Comparison of ENCODE assay signal across 8 cellular contexts in the genomic region with DNA sequence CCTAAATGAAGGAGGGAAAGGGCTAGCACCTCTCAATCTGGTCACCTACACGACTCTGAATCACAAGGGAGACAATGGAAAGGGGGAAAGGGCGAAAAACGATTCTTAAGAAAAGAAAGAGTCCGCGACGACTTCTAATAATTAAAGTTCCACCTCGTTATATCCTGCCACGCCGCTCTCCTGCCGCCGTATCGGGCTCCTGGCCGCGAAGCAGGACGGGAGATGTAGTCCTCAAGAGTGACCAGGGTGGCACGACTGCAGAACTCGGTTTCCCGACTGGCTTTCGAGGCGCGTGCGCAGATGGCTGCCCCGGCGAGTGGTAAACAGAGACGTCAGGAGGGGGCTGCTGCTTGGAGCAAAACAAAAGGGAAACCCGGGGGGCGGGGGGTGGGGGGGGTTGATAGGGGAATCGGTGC. TPM values are rescaled to one million over a fixed set of nuclear protein-coding genes. Genes with fewer than 3 reads are reported as not detected.
A peak's percentile ranks its signal among the peaks of the same experiment; 100 is the strongest.
DNase-seq lines count a peak whose midpoint lies in the region; ATAC-seq and TF ChIP-seq lines count a peak whose summit lies in the region.

A gene with protein sequence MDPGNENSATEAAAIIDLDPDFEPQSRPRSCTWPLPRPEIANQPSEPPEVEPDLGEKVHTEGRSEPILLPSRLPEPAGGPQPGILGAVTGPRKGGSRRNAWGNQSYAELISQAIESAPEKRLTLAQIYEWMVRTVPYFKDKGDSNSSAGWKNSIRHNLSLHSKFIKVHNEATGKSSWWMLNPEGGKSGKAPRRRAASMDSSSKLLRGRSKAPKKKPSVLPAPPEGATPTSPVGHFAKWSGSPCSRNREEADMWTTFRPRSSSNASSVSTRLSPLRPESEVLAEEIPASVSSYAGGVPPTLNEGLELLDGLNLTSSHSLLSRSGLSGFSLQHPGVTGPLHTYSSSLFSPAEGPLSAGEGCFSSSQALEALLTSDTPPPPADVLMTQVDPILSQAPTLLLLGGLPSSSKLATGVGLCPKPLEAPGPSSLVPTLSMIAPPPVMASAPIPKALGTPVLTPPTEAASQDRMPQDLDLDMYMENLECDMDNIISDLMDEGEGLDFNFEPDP (plus strand): TSS at position 297 of the 416 bp plus-strand sequence. CDS start 678 bp downstream, outside the sequence.

- H3K4me1 ChIP-seq in adipocyte (ENCODE audit: control insufficient read depth, insufficient read depth, low read length) (peaks cover 2% of the 10 kb centered on the region), heart left ventricle (peaks cover 0 to 19% (median 5%) of the 10 kb centered on the region in 12 donors), upper lobe of left lung (peaks cover 3 to 13% (median 7%) of the 10 kb centered on the region in 4 donors)

- H3K9me3 ChIP-seq in adipocyte (ENCODE audit: control insufficient read depth, low read length) (no peaks in the 10 kb centered on the region), heart left ventricle (no peaks in the 10 kb centered on the region), upper lobe of left lung (no peaks in the 10 kb centered on the region)

- DNase-seq in GM10266 (ENCODE audit: extremely low spot score) (peak; percentile 75), NCI-H1417 treated with DMSO at 0.1 percent for 48 hours (lab: John Stamatoyannopoulos, UW) (peak; percentile 28), SW480 (ENCODE audit: low spot score) (peak; percentile 84), adipocyte (ENCODE audit: low read depth) (peak; percentile 92), heart left ventricle (peak; percentile 91 to 95 (median 91)), posterior vena cava (ENCODE audit: low spot score) (peak; percentile 96), upper lobe of left lung (peak; percentile 96)

- no peak for TF ChIP-seq CTCF in GM10266 (IDR thresholded peaks at IDR 0.05; ENCODE audit: control insufficient read depth, insufficient read depth, low read depth, missing control alignments)
- TF ChIP-seq CTCF in heart left ventricle (IDR thresholded peaks at IDR 0.05) = no peak
- TF ChIP-seq CTCF in upper lobe of left lung (IDR thresholded peaks at IDR 0.05) = no peak

- WGBS in heart left ventricle, 4 donors = 1 to 21% (median 5%) methylated on average over 28 of the region's 28 CpGs
- 0 to 7% methylated on average over 7 to 27 of the region's 28 CpGs for WGBS in upper lobe of left lung, 2 donors

- ATAC-seq in HG02759 (IDR thresholded peaks at IDR 0.05; ENCODE audit: unreplicated experiment) (peak; percentile 91), heart left ventricle (peak; percentile 96 to 98 (median 97)), upper lobe of left lung (ENCODE audit: low FRiP score in 2 of 2) (peak; percentile 93 to 97)

- TF ChIP-seq POLR2A in heart left ventricle (IDR thresholded peaks at IDR 0.05) (peak in 1 of 2 donors; percentile 34), upper lobe of left lung (IDR thresholded peaks at IDR 0.05) (no peak)

- peak within 1 kb of the TSS; percentile 80 for H3K9ac ChIP-seq in adipocyte (ENCODE audit: low read length)

- H3K27ac ChIP-seq in heart left ventricle (peak within 1 kb of the TSS; percentile 19 to 80 (median 60)), upper lobe of left lung (peak within 1 kb of the TSS; percentile 17 to 88 (median 78))

- TF ChIP-seq EP300 in upper lobe of left lung (IDR thresholded peaks at IDR 0.05) = no peak

- H3K27me3 ChIP-seq in adipocyte (replicated peaks; ENCODE audit: control insufficient read depth, insufficient read depth, low read length) = peaks cover 13% of the 10 kb centered on the region
- H3K27me3 ChIP-seq in heart left ventricle = peaks cover 0 to 6% (median 0%) of the 10 kb centered on the region in 9 donors
- H3K27me3 ChIP-seq in upper lobe of left lung = no peaks in the 10 kb centered on the region

- H3K36me3 ChIP-seq in adipocyte (ENCODE audit: control insufficient read depth, insufficient read depth, low read length, severe bottlenecking) (no peaks in the 10 kb centered on the region), heart left ventricle (no peaks in the 10 kb centered on the region), upper lobe of left lung (no peaks in the 10 kb centered on the region)

- intact Hi-C loops in heart left ventricle (cut with DNase I) = loop anchor here in 5 of 10 donors (5.0 kb wide), 3 partner anchors 37 to 87 kb away; no protein-coding TSS in a partner anchor
- intact Hi-C loops in posterior vena cava (cut with DNase I) = no loop called here

- peak within 1 kb of the TSS; percentile 86 for H3K4me3 ChIP-seq in adipocyte (ENCODE audit: low read length)
- H3K4me3 ChIP-seq in heart left ventricle = peak within 1 kb of the TSS; percentile 33 to 86 (median 62)
- peak within 1 kb of the TSS; percentile 2 to 67 (median 54) for H3K4me3 ChIP-seq in upper lobe of left lung

RNA-seq across cellular contexts. Expression of the gene that starts here (rescaled TPM):
- 10 to 100 TPM; 24.5 to 48.7 (median 37.0) TPM for total RNA-seq in heart left ventricle
- 10 to 100 TPM; 23.2 to 32.7 TPM for polyA plus RNA-seq in heart left ventricle
- total RNA-seq in posterior vena cava = 10 to 100 TPM; 21.5 to 26.7 TPM
- 10 to 100 TPM; 11.2 to 34.1 (median 24.0) TPM for total RNA-seq in upper lobe of left lung

Comparison
In these comparisons a context has a peak if more than half of its experiments do, and no peak if none do; other contexts are left out.
1. Peak in every context shown above with its lines: DNase-seq, ATAC-seq, H3K4me3 ChIP-seq and H3K27ac ChIP-seq.
2. DNase-seq: peak in every context shown above with its lines; median percentile 96 in posterior vena cava; 96 in upper lobe of left lung; 92 in adipocyte; 91 in heart left ventricle; 84 in SW480; 75 in GM10266; 28 in NCI-H1417 treated with DMSO at 0.1 percent for 48 hours.